In genomic region chr6:127519469-127519785, GRCh38 we compare ENCODE assay signal across 10 cellular contexts. TPM values are rescaled to one million over a fixed set of nuclear protein-coding genes. Genes with fewer than 3 reads are reported as not detected.
DNase-seq lines count a peak whose midpoint lies in the region; ATAC-seq and TF ChIP-seq lines count a peak whose summit lies in the region.
"Had no signal": no experiment of that assay in that cellular context is flagged by ENCODE, and none has a peak within 500 bp of the region (broad histone marks: within the 10 kb centered on the region; RNA-seq: fewer than 3 reads in every experiment).

No MANE protein-coding gene starts in this region.

- no peak for TF ChIP-seq POLR2A in breast epithelium (IDR thresholded peaks at IDR 0.05)

- WGBS in mesodermal cell (ENCODE audit: insufficient coverage in 2 of 2), 2 experiments, result 0% methylated on average over 4 to 5 of the region's 10 CpGs

- no peaks in the 10 kb centered on the region for H3K36me3 ChIP-seq in HUES48 (ENCODE audit: control insufficient read depth, insufficient read depth, low read length)
- peaks cover under 1% of the 10 kb centered on the region for H3K36me3 ChIP-seq in mesodermal cell (ENCODE audit: control insufficient read depth, insufficient read depth, low read length)
- H3K36me3 ChIP-seq in breast epithelium, result no peaks in the 10 kb centered on the region
- H3K36me3 ChIP-seq in left lung, result no peaks in the 10 kb centered on the region

- H3K9me3 Mint-ChIP-seq in chondrocyte (ENCODE audit: low read depth), result no peaks in the 10 kb centered on the region

- H3K9ac ChIP-seq in HUES48 (ENCODE audit: low read depth, low read length), result peak overlapping the region; percentile 75

- peaks cover 15% of the 10 kb centered on the region for H3K4me1 ChIP-seq in HUES48 (ENCODE audit: control insufficient read depth, insufficient read depth, low read length)
- H3K4me1 ChIP-seq in mesodermal cell (ENCODE audit: control insufficient read depth, insufficient read depth, low read length, poor library complexity, severe bottlenecking), result peaks cover 11% of the 10 kb centered on the region
- no peaks in the 10 kb centered on the region for H3K4me1 ChIP-seq in breast epithelium
- H3K4me1 ChIP-seq in left lung, result peaks cover 0 to 28% of the 10 kb centered on the region in 2 donors

- peak overlapping the region; percentile 41 for H3K4me3 Mint-ChIP-seq in chondrocyte (ENCODE audit: unreplicated experiment)

- CTCF ChIA-PET in AG04450 (lab: Charles Lee), result interaction anchor here (2.0 to 2.2 kb wide), 3 partner anchors 19 to 253 kb away, joined by 5 to 8 read pairs (median 7); partner anchors contain the start of gene RNF146

- peak overlapping the region; percentile 58 for H3K4me3 ChIP-seq in AG04450 (ENCODE audit: low read depth, low read length)
- H3K4me3 ChIP-seq in HUES48 (ENCODE audit: low read depth, low read length), result peak overlapping the region; percentile 94
- peak overlapping the region; percentile 51 for H3K4me3 ChIP-seq in mesodermal cell (ENCODE audit: extremely low read depth, insufficient read depth, low read length, poor library complexity, severe bottlenecking)
- H3K4me3 ChIP-seq in breast epithelium, result peak overlapping the region in 1 of 3 donors; percentile 19
- H3K4me3 ChIP-seq in left lung, result no peak overlapping the region

- no peak for ATAC-seq in left lung
- ATAC-seq in GM21717 (IDR thresholded peaks at IDR 0.05; ENCODE audit: unreplicated experiment), result no peak

- peaks cover 53% of the 10 kb centered on the region for H3K27me3 Mint-ChIP-seq in chondrocyte (ENCODE audit: low read depth)

- no peak overlapping the region for H3K27ac Mint-ChIP-seq in chondrocyte (ENCODE audit: unreplicated experiment)

- H3K36me3 Mint-ChIP-seq in chondrocyte (ENCODE audit: low read depth), result peaks cover 2% of the 10 kb centered on the region

- no peak for TF ChIP-seq CTCF in AG04450 (IDR thresholded peaks at IDR 0.05; ENCODE audit: low read depth, low read length)
- TF ChIP-seq CTCF in chondrocyte (IDR thresholded peaks at IDR 0.05), result no peak
- TF ChIP-seq CTCF in breast epithelium (IDR thresholded peaks at IDR 0.05), result no peak
- TF ChIP-seq CTCF in left lung (IDR thresholded peaks at IDR 0.05), result no peak

- DNase-seq in AG04450 (ENCODE audit: low read depth, low spot score), result no peak
- no peak for DNase-seq in chondrocyte (ENCODE audit: low spot score)
- DNase-seq in breast epithelium (ENCODE audit: low spot score in 2 of 2), result no peak
- no peak for DNase-seq in left lung
- DNase-seq in NCI-H748 treated with DMSO at 0.1 percent for 48 hours (lab: John Stamatoyannopoulos, UW), result no peak

- H3K9me3 ChIP-seq in AG04450 (ENCODE audit: control insufficient read depth, insufficient read depth, low read length) (no peaks in the 10 kb centered on the region; the same call in 1 of the 2 replicates), HUES48 (ENCODE audit: control insufficient read depth, insufficient read depth, low read length) (no peaks in the 10 kb centered on the region), mesodermal cell (ENCODE audit: control insufficient read depth, low read length) (no peaks in the 10 kb centered on the region), breast epithelium (no peaks in the 10 kb centered on the region), left lung (no peaks in the 10 kb centered on the region)

- no peaks in the 10 kb centered on the region for H3K27me3 ChIP-seq in AG04450 (ENCODE audit: control insufficient read depth, insufficient read depth, low read length)
- H3K27me3 ChIP-seq in HUES48 (ENCODE audit: control insufficient read depth, insufficient read depth, low read length), result peaks cover 22% of the 10 kb centered on the region
- H3K27me3 ChIP-seq in breast epithelium, result peaks cover 0 to 52% of the 10 kb centered on the region in 2 donors
- H3K27me3 ChIP-seq in left lung, result peaks cover 50 to 99% of the 10 kb centered on the region in 2 donors

- peaks cover 28% of the 10 kb centered on the region for H3K4me1 Mint-ChIP-seq in chondrocyte (ENCODE audit: low read depth)

- peak overlapping the region; percentile 12 for H3K27ac ChIP-seq in AG04450 (ENCODE audit: low read depth, low read length)
- peak overlapping the region; percentile 88 for H3K27ac ChIP-seq in HUES48 (ENCODE audit: low read depth, low read length)
- H3K27ac ChIP-seq in mesodermal cell (ENCODE audit: low read depth, low read length, severe bottlenecking), result peak overlapping the region; percentile 92
- no peak overlapping the region for H3K27ac ChIP-seq in breast epithelium
- H3K27ac ChIP-seq in left lung, result no peak overlapping the region

- intact Hi-C loops in breast epithelium (cut with DNase I; ENCODE audit: low total_unique reads) (no loop called here), left lung (cut with DNase I) (loop anchor here in 1 of 2 donors (10.0 kb wide), 1 partner anchor 55 kb away; no protein-coding TSS in a partner anchor)

- POLR2A ChIA-PET in AG04450 (lab: Yijun Ruan, JAX), result no interaction called here

RNA-seq across cellular contexts. Expression of gene C6orf58, which starts 57.5 kb away (rescaled TPM):
- polyA plus RNA-seq in AG04450 (2011; rRNA removed), result 0.12 TPM in 1 of 2 replicates, not detected in the other
- not detected in 2 replicates for polyA minus RNA-seq in AG04450 (2011; rRNA and poly(A)+ RNA removed)
- not detected in 3 replicates for total RNA-seq in chondrocyte
- polyA plus RNA-seq in mesodermal cell (2013, experiment 1 of 2), result not detected
- polyA plus RNA-seq in mesodermal cell (2013, experiment 2 of 2), result not detected
- total RNA-seq in breast epithelium, result under 1 TPM in 2 of 3 donors, not detected in 1; 0.44 to 0.66 TPM
- total RNA-seq in left lung, result not detected
- total RNA-seq: skeletal muscle tissue had no signal
- polyA plus RNA-seq: esophagus had no signal

Comparison
In these comparisons a context has a peak if more than half of its experiments do, and no peak if none do; other contexts are left out.
1. H3K27ac ChIP-seq: peak in AG04450 (single experiment), HUES48 (single experiment) and mesodermal cell (single experiment); none in breast epithelium (0 of 2) and left lung (0 of 2).
2. H3K4me3 ChIP-seq: peak in AG04450 (single experiment), HUES48 (single experiment) and mesodermal cell (single experiment); none in left lung (0 of 2).